8 cellular contexts compared by ENCODE assay signal in the genomic region with DNA sequence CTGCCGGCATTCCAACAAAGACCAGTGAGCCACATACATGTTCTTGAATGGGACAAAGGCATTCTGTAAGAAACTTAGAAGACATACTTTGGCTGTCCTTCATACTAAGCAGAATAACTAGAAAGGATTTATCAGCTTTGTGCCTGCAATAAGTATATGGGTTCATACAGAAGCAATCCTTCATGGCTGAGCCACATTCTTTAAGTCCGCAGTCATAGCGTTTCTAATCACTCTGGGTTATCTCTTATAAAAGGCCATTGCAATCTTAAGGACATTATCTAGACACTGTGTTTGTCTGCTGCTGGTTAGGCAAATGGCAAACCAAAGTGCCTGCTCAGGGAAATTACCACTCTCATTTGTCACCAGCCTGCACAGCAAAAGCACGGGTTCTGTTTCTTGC.
"Had no signal": no experiment of that assay in that cellular context is flagged by ENCODE, and none has a peak within 500 bp of the region (broad histone marks: within the 10 kb centered on the region; RNA-seq: fewer than 3 reads in every experiment).

No MANE protein-coding gene starts in this region.

- H3K9ac ChIP-seq: GM23248 had no signal

- H3K27ac ChIP-seq: GM23248 had no signal

- H3K9me3 ChIP-seq: HAP-1 had no signal

- H3K36me3 ChIP-seq: HAP-1 had no signal

- H3K4me2 ChIP-seq: GM23338 had no signal

- H3K4me1 ChIP-seq: HAP-1 had no signal

- DNase-seq: GM23248, GOT3, H7, H9, HCEC 1CT, HFFc6 had no signal

- H2AFZ ChIP-seq: GM23248, GM23338 had no signal

- H3K4me3 ChIP-seq: GM23248, GM23338, HAP-1 had no signal
